10 cellular contexts compared by ENCODE assay signal in the genomic region with DNA sequence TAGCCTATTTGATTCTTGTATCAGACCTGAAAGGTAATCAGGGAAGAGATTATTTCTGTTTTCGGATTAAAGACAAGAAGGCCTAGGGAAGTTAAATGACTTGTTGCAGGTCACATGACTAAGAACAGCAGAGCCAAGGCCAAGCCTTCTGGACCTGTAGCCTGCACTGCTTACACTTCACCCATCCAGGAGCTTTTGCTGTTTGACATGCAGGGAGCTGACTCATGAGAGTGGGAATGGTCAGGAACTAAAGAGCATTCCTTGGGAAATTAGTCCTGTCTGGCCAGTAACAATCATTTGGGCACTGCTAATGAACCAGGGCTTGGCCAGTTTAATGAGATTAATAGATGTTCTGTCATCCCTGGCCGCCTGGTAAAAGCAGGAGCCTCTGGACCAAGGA. TPM values are rescaled to one million over a fixed set of nuclear protein-coding genes. Genes with fewer than 3 reads are reported as not detected.
DNase-seq lines count a peak whose midpoint lies in the region; ATAC-seq, FAIRE-seq and TF ChIP-seq lines count a peak whose summit lies in the region.
"Had no signal": no experiment of that assay in that cellular context is flagged by ENCODE, and none has a peak within 500 bp of the region (broad histone marks: within the 10 kb centered on the region; RNA-seq: fewer than 3 reads in every experiment).

No MANE protein-coding gene starts in this region.

- no peaks in the 10 kb centered on the region for H3K27me3 Mint-ChIP-seq in memory B cell

- peaks cover 26% of the 10 kb centered on the region for H3K4me1 Mint-ChIP-seq in memory B cell

- H3K9me3 Mint-ChIP-seq in memory B cell = no peaks in the 10 kb centered on the region

- DNase-seq in AG08396 (ENCODE audit: low spot score) (peak; percentile 65), HS-5 (ENCODE audit: low read depth) (peak; percentile 29), bronchial epithelial cell (ENCODE audit: low read depth) (peak; percentile 66), memory B cell (ENCODE audit: low spot score in 2 of 2) (no peak), SKM-1 treated with dmso at 0.1 percent for 144 hours (lab: John Stamatoyannopoulos, UW; ENCODE audit: unreplicated experiment) (no peak), RKO (ENCODE audit: low spot score) (no peak)
- DNase-seq: NCI-H69 had no signal

- no peak for ATAC-seq in memory B cell (ENCODE audit: low read depth)
- no peak for ATAC-seq in HG03108 (IDR thresholded peaks at IDR 0.05; ENCODE audit: unreplicated experiment)
- ATAC-seq in HG03457 (IDR thresholded peaks at IDR 0.05; ENCODE audit: unreplicated experiment) = no peak

- no peak for FAIRE-seq in bronchial epithelial cell (lab: Jason Lieb, UNC)
- FAIRE-seq: GM12892 had no signal

- peak overlapping the region; percentile 36 for H3K27ac Mint-ChIP-seq in memory B cell

- no peak overlapping the region for H3K4me3 Mint-ChIP-seq in memory B cell

- no peaks in the 10 kb centered on the region for H3K36me3 ChIP-seq in bronchial epithelial cell (ENCODE audit: control insufficient read depth, insufficient read depth, low read length)

- peaks cover 5% of the 10 kb centered on the region for H3K36me3 Mint-ChIP-seq in memory B cell

- H3K4me3 ChIP-seq in bronchial epithelial cell (ENCODE audit: low read depth, low read length) = no peak overlapping the region

- no peak for TF ChIP-seq CTCF in bronchial epithelial cell (IDR thresholded peaks at IDR 0.05; ENCODE audit: insufficient read depth, low read length, severe bottlenecking)

- H3K27me3 ChIP-seq in bronchial epithelial cell (ENCODE audit: control insufficient read depth, insufficient read depth, low read length) = no peaks in the 10 kb centered on the region

RNA-seq across cellular contexts. Expression of gene EIF2S2, which starts 46.8 kb away (rescaled TPM):
- 129 and 171 TPM in 2 replicates for total RNA-seq in bronchial epithelial cell

Comparison
In these comparisons a context has a peak if more than half of its experiments do, and no peak if none do; other contexts are left out.
1. DNase-seq: peak in AG08396 (single experiment), HS-5 (single experiment) and bronchial epithelial cell (single experiment); none in memory B cell (0 of 2), SKM-1 treated with dmso at 0.1 percent for 144 hours (single experiment) and RKO (single experiment).